Comparison of ENCODE assay signal across 21 cellular contexts in the genomic region with DNA sequence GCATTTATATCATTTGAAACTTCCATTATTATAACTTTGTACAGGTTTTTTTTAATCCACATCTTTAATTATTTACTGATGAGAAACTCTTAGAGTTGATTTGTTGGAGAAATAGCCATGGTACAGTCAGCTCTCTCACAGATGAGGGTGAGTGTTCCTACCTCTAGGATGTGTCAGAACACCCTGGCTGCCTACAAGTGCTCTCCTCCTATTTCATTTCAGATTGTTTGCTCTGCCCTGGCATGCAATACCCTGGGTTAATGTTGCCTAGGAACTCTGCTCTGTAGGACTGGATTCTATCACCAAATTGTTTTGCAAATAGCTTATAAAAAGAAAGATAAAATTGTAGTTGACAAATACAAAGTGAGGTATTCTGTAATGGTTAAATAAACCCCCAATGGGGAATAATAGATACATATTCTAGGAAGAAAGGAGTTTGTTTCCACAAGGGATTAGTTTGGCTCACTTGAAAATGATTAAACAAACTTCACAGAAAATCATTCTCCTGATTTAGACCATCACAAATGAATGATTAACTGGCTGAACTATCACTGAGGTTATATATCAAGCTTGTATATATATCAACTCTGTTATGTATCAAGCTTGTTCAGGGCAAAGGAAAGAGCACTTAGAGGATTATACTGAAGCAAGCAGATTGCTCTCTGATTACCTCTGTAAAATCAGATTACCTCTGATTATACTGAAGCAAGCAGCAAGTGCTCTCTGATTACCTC.
A peak's percentile ranks its signal among the peaks of the same experiment; 100 is the strongest.
DNase-seq lines count a peak whose midpoint lies in the region; ATAC-seq, FAIRE-seq and TF ChIP-seq lines count a peak whose summit lies in the region.
"Had no signal": no experiment of that assay in that cellular context is flagged by ENCODE, and none has a peak within 500 bp of the region (broad histone marks: within the 10 kb centered on the region; RNA-seq: fewer than 3 reads in every experiment).

No MANE protein-coding gene starts in this region.

- H3K27me3 ChIP-seq in aorta (ENCODE audit: control insufficient read depth in 1 of 2, insufficient read depth in 2 of 2, low read length in 1 of 2) = peaks cover 0 to 1% of the 10 kb centered on the region in 2 donors
- H3K27me3 ChIP-seq: BE2C, cardiac muscle cell had no signal

- peaks cover 43% of the 10 kb centered on the region for H3K36me3 Mint-ChIP-seq in nephron (ENCODE audit: low read depth)
- peaks cover 34% of the 10 kb centered on the region for H3K36me3 Mint-ChIP-seq in HFFc6 (ENCODE audit: low read depth)

- H3K27ac ChIP-seq in aorta (ENCODE audit: low read depth in 1 of 2, low read length in 2 of 2) = no peak overlapping the region
- H3K27ac ChIP-seq: prostate gland, thoracic aorta had no signal

- H3K27me3 Mint-ChIP-seq in nephron (ENCODE audit: low read depth) = no peaks in the 10 kb centered on the region
- no peaks in the 10 kb centered on the region for H3K27me3 Mint-ChIP-seq in HFFc6 (ENCODE audit: insufficient read depth)
- H3K27me3 Mint-ChIP-seq: activated naive CD8-positive, alpha-beta T cell treated with anti-CD3 and anti-CD28 coated beads, Interleukin-2, amount 10 ng/mL, durations not matched to agents 7 days and 5 days; memory B cell; natural killer cell treated with Interleukin-12 subunit alpha and Interleukin-12 subunit beta and Interleukin-15 and Interleukin-18, amount 100 ng/mL, for 72 hours had no signal

- peaks cover 0 to 2% of the 10 kb centered on the region in 2 donors for H3K4me1 ChIP-seq in aorta (ENCODE audit: control insufficient read depth in 1 of 2, insufficient read depth in 2 of 2, low read length in 2 of 2)
- H3K4me1 ChIP-seq: BE2C, prostate gland had no signal

- H3K36me3 ChIP-seq in aorta (ENCODE audit: control insufficient read depth in 1 of 2, insufficient read depth in 2 of 2, low read length in 1 of 2) = peaks cover 6 to 13% of the 10 kb centered on the region in 2 donors
- H3K36me3 ChIP-seq: prostate gland, thoracic aorta had no signal

- H3K9me3 ChIP-seq in aorta (ENCODE audit: control insufficient read depth, low read length) = no peaks in the 10 kb centered on the region
- H3K9me3 ChIP-seq: BE2C, prostate gland, thoracic aorta had no signal

- H3K4me3 Mint-ChIP-seq in nephron (no peak overlapping the region), HFFc6 (no peak overlapping the region)
- H3K4me3 Mint-ChIP-seq: activated CD8-positive, alpha-beta T cell treated with anti-CD3 and anti-CD28 coated beads, Interleukin-2, amount 10 ng/mL, durations not matched to agents 7 days and 5 days; activated naive CD8-positive, alpha-beta T cell treated with anti-CD3 and anti-CD28 coated beads, Interleukin-2, amount 10 ng/mL, durations not matched to agents 7 days and 5 days; activated T-cell treated with anti-CD3 and anti-CD28 coated beads, Interleukin-2, amount 50 U/mL, for 72 hours; memory B cell; natural killer cell treated with Interleukin-12 subunit alpha and Interleukin-12 subunit beta and Interleukin-15 and Interleukin-18, amount 100 ng/mL, for 72 hours; WTC11 had no signal

- DNase-seq in DMS53 treated with DMSO at 0.1 percent for 48 hours (lab: John Stamatoyannopoulos, UW; ENCODE audit: unreplicated experiment) = peak; percentile 79
- peak; percentile 23 for DNase-seq in RCC 7860 (ENCODE audit: low spot score)
- peak; percentile 35 for DNase-seq in glomerular visceral epithelial cell (ENCODE audit: extremely low spot score)
- no peak for DNase-seq in HuH-7.5 (ENCODE audit: low spot score)
- no peak for DNase-seq in aorta
- DNase-seq in HFFc6 = no peak
- DNase-seq: activated CD8-positive, alpha-beta T cell treated with anti-CD3 and anti-CD28 coated beads, Interleukin-2, amount 10 ng/mL, durations not matched to agents 7 days and 5 days; activated naive CD8-positive, alpha-beta T cell treated with anti-CD3 and anti-CD28 coated beads, Interleukin-2, amount 10 ng/mL, durations not matched to agents 7 days and 5 days; activated T-cell treated with anti-CD3 and anti-CD28 coated beads, Interleukin-2, amount 50 U/mL, for 72 hours; BE2C; effector CD4-positive, alpha-beta T cell; NCI-H1105 treated with DMSO at 0.1 percent for 48 hours; NCI-H2227 treated with DMSO at 0.1 percent for 48 hours; stimulated activated CD4-positive, alpha-beta T cell treated with anti-CD3 and anti-CD28 coated beads, Interleukin-12 subunit alpha, Interleukin-12 subunit beta, amount 100 ng/mL, for 4 hours had no signal

- TF ChIP-seq CTCF in nephron (IDR thresholded peaks at IDR 0.05; ENCODE audit: unreplicated experiment in 3 of 3) = no peak
- no peak for TF ChIP-seq CTCF in HFFc6 (IDR thresholded peaks at IDR 0.05)

- intact Hi-C loops in aorta (cut with DNase I) = no loop called here

- no peak for ATAC-seq in aorta (ENCODE audit: low FRiP score)
- ATAC-seq: activated CD8-positive, alpha-beta T cell treated with anti-CD3 and anti-CD28 coated beads, Interleukin-2, amount 10 ng/mL, durations not matched to agents 7 days and 5 days; activated T-cell treated with anti-CD3 and anti-CD28 coated beads, Interleukin-2, amount 50 U/mL, for 72 hours; natural killer cell treated with Interleukin-12 subunit alpha and Interleukin-12 subunit beta and Interleukin-15 and Interleukin-18, amount 100 ng/mL, for 72 hours; WTC11 had no signal

- H3K9me3 Mint-ChIP-seq in nephron (peaks cover 21% of the 10 kb centered on the region), HFFc6 (no peaks in the 10 kb centered on the region; the same call in 1 of the 2 replicates)

- H3K4me1 Mint-ChIP-seq in nephron (no peaks in the 10 kb centered on the region), HFFc6 (ENCODE audit: low read depth) (no peaks in the 10 kb centered on the region)
- H3K4me1 Mint-ChIP-seq: activated naive CD8-positive, alpha-beta T cell treated with anti-CD3 and anti-CD28 coated beads, Interleukin-2, amount 10 ng/mL, durations not matched to agents 7 days and 5 days; WTC11 had no signal

- H3K4me3 ChIP-seq in aorta (ENCODE audit: low read length in 2 of 2) = no peak overlapping the region
- H3K4me3 ChIP-seq: cardiac muscle cell, prostate gland, thoracic aorta had no signal

- peak; percentile 81 for FAIRE-seq in RCC 7860 (lab: Jason Lieb, UNC)

- peak overlapping the region; percentile 84 to 93 (median 92) for H3K27ac Mint-ChIP-seq in nephron
- no peak overlapping the region for H3K27ac Mint-ChIP-seq in HFFc6
- H3K27ac Mint-ChIP-seq: activated CD8-positive, alpha-beta T cell treated with anti-CD3 and anti-CD28 coated beads, Interleukin-2, amount 10 ng/mL, durations not matched to agents 7 days and 5 days; activated naive CD8-positive, alpha-beta T cell treated with anti-CD3 and anti-CD28 coated beads, Interleukin-2, amount 10 ng/mL, durations not matched to agents 7 days and 5 days; memory B cell; natural killer cell treated with Interleukin-12 subunit alpha and Interleukin-12 subunit beta and Interleukin-15 and Interleukin-18, amount 100 ng/mL, for 72 hours; WTC11 had no signal

Comparison
In these comparisons a context has a peak if more than half of its experiments do, and no peak if none do; other contexts are left out.
1. DNase-seq: peak in DMS53 treated with DMSO at 0.1 percent for 48 hours (single experiment), RCC 7860 (single experiment) and glomerular visceral epithelial cell (single experiment); none in HuH-7.5 (single experiment), aorta (0 of 2) and HFFc6 (single experiment).